ENCODE assay signal across 9 cellular contexts in genomic region chr5:161641444-161641843, GRCh38.
"Had no signal": no experiment of that assay in that cellular context is flagged by ENCODE, and none has a peak within 500 bp of the region (broad histone marks: within the 10 kb centered on the region; RNA-seq: fewer than 3 reads in every experiment).

No MANE protein-coding gene starts in this region.

- H3K4me3 ChIP-seq: GM23248, GM23338, HAP-1 had no signal

- H3K36me3 ChIP-seq: HAP-1 had no signal

- H3K4me1 ChIP-seq: HAP-1 had no signal

- H3K4me2 ChIP-seq: GM23338 had no signal

- H3K9me3 ChIP-seq: HAP-1 had no signal

- H3K27ac ChIP-seq: GM23248 had no signal

- DNase-seq: GM23248, GOT3, H7, H9, HCEC 1CT, HFFc6 had no signal

- H3K9ac ChIP-seq: GM23248 had no signal

- ATAC-seq: GM23338, HCT116 had no signal

- H2AFZ ChIP-seq: GM23248, GM23338 had no signal
